22 cellular contexts compared by ENCODE assay signal in genomic region chr11:45017329-45017728, GRCh38.
DNase-seq lines count a peak whose midpoint lies in the region; ATAC-seq and TF ChIP-seq lines count a peak whose summit lies in the region.
"Had no signal": no experiment of that assay in that cellular context is flagged by ENCODE, and none has a peak within 500 bp of the region (broad histone marks: within the 10 kb centered on the region; RNA-seq: fewer than 3 reads in every experiment).

No MANE protein-coding gene starts in this region.

- intact Hi-C loops in mammary epithelial cell (cut with micrococcal nuclease) (no loop called here), left cardiac atrium (cut with DNase I) (no loop called here)

- H3K27me3 ChIP-seq in AG04450 (ENCODE audit: control insufficient read depth, insufficient read depth, low read length) (peaks cover 12% of the 10 kb centered on the region), mammary epithelial cell (ENCODE audit: insufficient read depth, low read length) (no peaks in the 10 kb centered on the region)
- H3K27me3 ChIP-seq: heart right ventricle, Peyer's patch, upper lobe of right lung had no signal

- no peaks in the 10 kb centered on the region for H3K36me3 ChIP-seq in mammary epithelial cell (ENCODE audit: insufficient read depth, low read length)
- H3K36me3 ChIP-seq: heart right ventricle, Peyer's patch, upper lobe of right lung had no signal

- dilution Hi-C loops in mammary epithelial cell (cut with HindIII; ENCODE audit: low sequenced_read_pairs), result no loop called here

- H3K4me1 ChIP-seq in mammary epithelial cell (ENCODE audit: insufficient read depth, low read length), result no peaks in the 10 kb centered on the region

- H3K36me3 Mint-ChIP-seq in WTC11, result peaks cover 4% of the 10 kb centered on the region; the same call in 1 of the 2 replicates
- H3K36me3 Mint-ChIP-seq: mesothelial cell of epicardium had no signal

- H3K9me3 ChIP-seq in AG04450 (ENCODE audit: control insufficient read depth, insufficient read depth, low read length) (no peaks in the 10 kb centered on the region), mammary epithelial cell (replicated peaks; ENCODE audit: insufficient read depth, low read length) (no peaks in the 10 kb centered on the region)
- H3K9me3 ChIP-seq: Peyer's patch, upper lobe of right lung had no signal

- no peak overlapping the region for H3K4me3 ChIP-seq in AG04450 (ENCODE audit: low read depth, low read length)
- H3K4me3 ChIP-seq in mammary epithelial cell (replicated peaks in 1 of 3; ENCODE audit: insufficient read depth in 1 of 3, low read depth in 2 of 3, low read length in 3 of 3), result no peak overlapping the region
- H3K4me3 ChIP-seq: heart right ventricle, Peyer's patch, upper lobe of right lung had no signal

- CTCF ChIA-PET in AG04450 (lab: Charles Lee), result no interaction called here
- CTCF ChIA-PET in WTC11 (lab: Charles Lee), result interaction anchor here (0.9 to 2.9 kb wide), 16 partner anchors 9 to 89 kb away, joined by 3 to 34 read pairs (median 6); no protein-coding TSS in a partner anchor
- CTCF ChIA-PET in mammary epithelial cell (lab: Charles Lee; ENCODE audit: low non-redundant PET), result no interaction called here

- in situ Hi-C loops in mammary epithelial cell (cut with MboI; ENCODE audit: low sequenced_read_pairs in 2 of 2), result no loop called here

- H4K20me1 ChIP-seq in mammary epithelial cell (ENCODE audit: insufficient read depth, low read length), result no peaks in the 10 kb centered on the region

- H2AFZ ChIP-seq in mammary epithelial cell (ENCODE audit: low read depth, low read length), result no peak overlapping the region

- TF ChIP-seq CTCF in AG04450 (IDR thresholded peaks at IDR 0.05; ENCODE audit: low read depth, low read length) (peak; percentile 15; the same call in 1 of the 2 replicates), WTC11 (IDR thresholded peaks at IDR 0.05) (peak; percentile 43; the same call in 1 of the 2 replicates), mammary epithelial cell (conservative IDR thresholded peaks at IDR 0.05 in 1 of 2, IDR thresholded peaks at IDR 0.05 in 1 of 2; ENCODE audit: extremely low read depth in 1 of 2, insufficient read depth in 1 of 2, low read depth in 1 of 2, low read length in 2 of 2) (no peak)

- no peaks in the 10 kb centered on the region for H3K79me2 ChIP-seq in mammary epithelial cell (ENCODE audit: insufficient read depth, low read length)

- H3K27ac ChIP-seq in AG04450 (ENCODE audit: low read depth, low read length) (no peak overlapping the region), mammary epithelial cell (ENCODE audit: insufficient read depth, low read depth, low read length) (no peak overlapping the region)
- H3K27ac ChIP-seq: heart right ventricle, Peyer's patch, upper lobe of right lung had no signal

- no peak overlapping the region for H3K4me3 Mint-ChIP-seq in WTC11
- H3K4me3 Mint-ChIP-seq: dendritic cell treated with granulocyte-macrophage colony-stimulating factor and Interleukin-4, amounts not matched to agents 40 ng/mL and 50 ng/mL, for 4 days; mesothelial cell of epicardium; neural crest cell; stimulated activated naive CD8-positive, alpha-beta T cell treated with anti-CD3 and anti-CD28 coated beads, Interleukin-15, amount 100 ng/mL, for 72 hours had no signal

- H3K4me2 ChIP-seq in mammary epithelial cell (ENCODE audit: insufficient read depth, low read depth, low read length), result no peak overlapping the region

- H3K4me1 Mint-ChIP-seq in WTC11, result peaks cover 21% of the 10 kb centered on the region

- no TSS peak for BruUV-seq in mammary epithelial cell (replicated peaks; lab: Mats Ljungman, UMichigan)

- DNase-seq in AG04450 (ENCODE audit: low read depth, low spot score) (no peak), HCEC 1CT (peak; percentile 12), WTC11 (ENCODE audit: low spot score) (peak; percentile 52), iPS-NIHi11 (ENCODE audit: low spot score) (peak; percentile 49), NCI-H1105 treated with DMSO at 0.1 percent for 48 hours (lab: John Stamatoyannopoulos, UW) (no peak), mammary epithelial cell (no peak), left cardiac atrium (no peak)
- DNase-seq: activated CD4-positive, alpha-beta T cell treated with anti-CD3 and anti-CD28 coated beads, Interleukin-2, amount 50 U/mL, for 4 hours; activated naive CD4-positive, alpha-beta T cell treated with anti-CD3 and anti-CD28 coated beads, Interleukin-2, amount 50 U/mL, for 16 hours; heart right ventricle; kidney glomerular epithelial cell; NCI-H2107; NCI-H526; Peyer's patch; retina; stimulated activated naive CD8-positive, alpha-beta T cell treated with anti-CD3 and anti-CD28 coated beads, Interleukin-15, amount 100 ng/mL, for 72 hours; upper lobe of right lung had no signal

- POLR2A ChIA-PET in AG04450 (lab: Yijun Ruan, JAX) (no interaction called here), WTC11 (lab: Charles Lee) (interaction anchor here (0.6 kb wide), 1 partner anchor 37 kb away, joined by 6 read pairs; no protein-coding TSS in a partner anchor)

- whole genome bisulfite sequencing in mammary epithelial cell (ENCODE audit: low coverage, missing lambda C conversion rate), result 76% methylated on average over 6 of the region's 6 CpGs

- ATAC-seq in WTC11, result peak; percentile 91
- ATAC-seq in HG03571 (IDR thresholded peaks at IDR 0.05; ENCODE audit: unreplicated experiment), result no peak
- no peak for ATAC-seq in left cardiac atrium
- ATAC-seq: esophagus mucosa; heart right ventricle; stimulated activated naive CD8-positive, alpha-beta T cell treated with anti-CD3 and anti-CD28 coated beads, Interleukin-15, amount 100 ng/mL, for 72 hours; upper lobe of right lung had no signal

- peaks cover 24% of the 10 kb centered on the region for H3K27me3 Mint-ChIP-seq in WTC11 (ENCODE audit: low read depth)

- H3K9me3 Mint-ChIP-seq in WTC11, result peaks cover 32% of the 10 kb centered on the region

- no peak overlapping the region for H3K9ac ChIP-seq in mammary epithelial cell (ENCODE audit: insufficient read depth, low read length)

- no peak overlapping the region for H3K27ac Mint-ChIP-seq in WTC11
- H3K27ac Mint-ChIP-seq: dendritic cell treated with granulocyte-macrophage colony-stimulating factor and Interleukin-4, amounts not matched to agents 40 ng/mL and 50 ng/mL, for 4 days; mesothelial cell of epicardium; stimulated activated naive CD8-positive, alpha-beta T cell treated with anti-CD3 and anti-CD28 coated beads, Interleukin-15, amount 100 ng/mL, for 72 hours had no signal

TF ChIP-seq in WTC11, 78 proteins besides CTCF, POLR2A, EP300 and RAD21:
- TF ChIP-seq RORB (CRISPR knock-in tag; IDR thresholded peaks at IDR 0.05), result no peak
- TF ChIP-seq NR3C1 (CRISPR knock-in tag; conservative IDR thresholded peaks at IDR 0.05; ENCODE audit: low read depth), result no peak
- TF ChIP-seq EMX1 (CRISPR knock-in tag; IDR thresholded peaks at IDR 0.05), result no peak
TF ChIP-seq in WTC11: peak in this region for 0.

Comparison
In these comparisons a context has a peak if more than half of its experiments do, and no peak if none do; other contexts are left out.
1. DNase-seq: peak in HCEC 1CT (single experiment), WTC11 (single experiment) and iPS-NIHi11 (single experiment); none in AG04450 (single experiment), NCI-H1105 treated with DMSO at 0.1 percent for 48 hours (single experiment), mammary epithelial cell (single experiment) and left cardiac atrium (single experiment).
2. CTCF ChIP-seq: peak in AG04450 (single experiment) and WTC11 (single experiment); none in mammary epithelial cell (0 of 2).